In genomic region chr11:325796-326591, GRCh38 we compare ENCODE assay signal across 1 cellular context.
TF ChIP-seq lines count a peak whose summit lies in the region.

No MANE protein-coding gene starts in this region.

TF ChIP-seq in HepG2, 621 proteins besides CTCF, POLR2A, EP300 and RAD21:
- TF ChIP-seq, protein P1, sequence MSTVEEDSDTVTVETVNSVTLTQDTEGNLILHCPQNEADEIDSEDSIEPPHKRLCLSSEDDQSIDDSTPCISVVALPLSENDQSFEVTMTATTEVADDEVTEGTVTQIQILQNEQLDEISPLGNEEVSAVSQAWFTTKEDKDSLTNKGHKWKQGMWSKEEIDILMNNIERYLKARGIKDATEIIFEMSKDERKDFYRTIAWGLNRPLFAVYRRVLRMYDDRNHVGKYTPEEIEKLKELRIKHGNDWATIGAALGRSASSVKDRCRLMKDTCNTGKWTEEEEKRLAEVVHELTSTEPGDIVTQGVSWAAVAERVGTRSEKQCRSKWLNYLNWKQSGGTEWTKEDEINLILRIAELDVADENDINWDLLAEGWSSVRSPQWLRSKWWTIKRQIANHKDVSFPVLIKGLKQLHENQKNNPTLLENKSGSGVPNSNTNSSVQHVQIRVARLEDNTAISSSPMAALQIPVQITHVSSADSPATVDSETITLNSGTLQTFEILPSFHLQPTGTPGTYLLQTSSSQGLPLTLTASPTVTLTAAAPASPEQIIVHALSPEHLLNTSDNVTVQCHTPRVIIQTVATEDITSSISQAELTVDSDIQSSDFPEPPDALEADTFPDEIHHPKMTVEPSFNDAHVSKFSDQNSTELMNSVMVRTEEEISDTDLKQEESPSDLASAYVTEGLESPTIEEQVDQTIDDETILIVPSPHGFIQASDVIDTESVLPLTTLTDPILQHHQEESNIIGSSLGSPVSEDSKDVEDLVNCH (CRISPR knock-in tag; IDR thresholded peaks at IDR 0.05), result no peak
- TF ChIP-seq HOXA3 (CRISPR knock-in tag; IDR thresholded peaks at IDR 0.05) (no peak), KDM1A (CRISPR knock-in tag; IDR thresholded peaks at IDR 0.05) (no peak), ZNF441 (CRISPR knock-in tag; IDR thresholded peaks at IDR 0.05; ENCODE audit: borderline replicate concordance) (no peak), CHCHD3 (CRISPR knock-in tag; IDR thresholded peaks at IDR 0.05) (no peak), NFE2 (CRISPR knock-in tag; IDR thresholded peaks at IDR 0.05) (no peak), ZNF569 (CRISPR knock-in tag; IDR thresholded peaks at IDR 0.05; ENCODE audit: borderline replicate concordance) (no peak), HOMEZ (CRISPR knock-in tag; IDR thresholded peaks at IDR 0.05; ENCODE audit: low read depth) (no peak), PRMT3 (CRISPR knock-in tag; IDR thresholded peaks at IDR 0.05; ENCODE audit: borderline replicate concordance, low read depth) (no peak), NR2F6 (IDR thresholded peaks at IDR 0.05) (no peak), NR2F6 (CRISPR knock-in tag; IDR thresholded peaks at IDR 0.05) (no peak), ZNF577 (CRISPR knock-in tag; IDR thresholded peaks at IDR 0.05; ENCODE audit: borderline replicate concordance, low read depth) (no peak), KAT7 (CRISPR knock-in tag; IDR thresholded peaks at IDR 0.05; ENCODE audit: borderline replicate concordance) (no peak), ZNF138 (CRISPR knock-in tag; IDR thresholded peaks at IDR 0.05; ENCODE audit: low read depth) (no peak), JUND (CRISPR knock-in tag; IDR thresholded peaks at IDR 0.05) (no peak), ZMYM4 (CRISPR knock-in tag; IDR thresholded peaks at IDR 0.05) (no peak), NR2C2 (CRISPR knock-in tag; IDR thresholded peaks at IDR 0.05; ENCODE audit: borderline replicate concordance) (no peak)
- TF ChIP-seq, protein P2, sequence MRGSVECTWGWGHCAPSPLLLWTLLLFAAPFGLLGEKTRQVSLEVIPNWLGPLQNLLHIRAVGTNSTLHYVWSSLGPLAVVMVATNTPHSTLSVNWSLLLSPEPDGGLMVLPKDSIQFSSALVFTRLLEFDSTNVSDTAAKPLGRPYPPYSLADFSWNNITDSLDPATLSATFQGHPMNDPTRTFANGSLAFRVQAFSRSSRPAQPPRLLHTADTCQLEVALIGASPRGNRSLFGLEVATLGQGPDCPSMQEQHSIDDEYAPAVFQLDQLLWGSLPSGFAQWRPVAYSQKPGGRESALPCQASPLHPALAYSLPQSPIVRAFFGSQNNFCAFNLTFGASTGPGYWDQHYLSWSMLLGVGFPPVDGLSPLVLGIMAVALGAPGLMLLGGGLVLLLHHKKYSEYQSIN (CRISPR knock-in tag; IDR thresholded peaks at IDR 0.05; ENCODE audit: borderline replicate concordance), result no peak
- TF ChIP-seq, protein P3, sequence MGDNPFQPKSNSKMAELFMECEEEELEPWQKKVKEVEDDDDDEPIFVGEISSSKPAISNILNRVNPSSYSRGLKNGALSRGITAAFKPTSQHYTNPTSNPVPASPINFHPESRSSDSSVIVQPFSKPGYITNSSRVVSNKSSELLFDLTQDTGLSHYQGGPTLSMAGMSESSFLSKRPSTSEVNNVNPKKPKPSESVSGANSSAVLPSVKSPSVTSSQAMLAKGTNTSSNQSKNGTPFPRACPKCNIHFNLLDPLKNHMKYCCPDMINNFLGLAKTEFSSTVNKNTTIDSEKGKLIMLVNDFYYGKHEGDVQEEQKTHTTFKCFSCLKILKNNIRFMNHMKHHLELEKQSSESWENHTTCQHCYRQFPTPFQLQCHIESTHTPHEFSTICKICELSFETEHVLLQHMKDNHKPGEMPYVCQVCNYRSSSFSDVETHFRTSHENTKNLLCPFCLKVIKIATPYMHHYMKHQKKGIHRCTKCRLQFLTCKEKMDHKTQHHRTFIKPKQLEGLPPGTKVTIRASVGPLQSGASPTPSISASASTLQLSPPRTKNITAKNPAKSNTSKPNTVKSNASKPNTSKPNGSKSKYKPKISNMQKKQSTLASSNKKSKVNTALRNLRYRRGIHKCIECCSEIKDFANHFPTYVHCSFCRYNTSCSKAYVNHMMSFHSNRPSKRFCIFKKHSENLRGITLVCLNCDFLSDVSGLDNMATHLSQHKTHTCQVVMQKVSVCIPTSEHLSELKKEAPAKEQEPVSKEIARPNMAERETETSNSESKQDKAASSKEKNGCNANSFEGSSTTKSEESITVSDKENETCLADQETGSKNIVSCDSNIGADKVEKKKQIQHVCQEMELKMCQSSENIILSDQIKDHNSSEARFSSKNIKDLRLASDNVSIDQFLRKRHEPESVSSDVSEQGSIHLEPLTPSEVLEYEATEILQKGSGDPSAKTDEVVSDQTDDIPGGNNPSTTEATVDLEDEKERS (CRISPR knock-in tag; IDR thresholded peaks at IDR 0.05), result no peak
- TF ChIP-seq, protein P4, sequence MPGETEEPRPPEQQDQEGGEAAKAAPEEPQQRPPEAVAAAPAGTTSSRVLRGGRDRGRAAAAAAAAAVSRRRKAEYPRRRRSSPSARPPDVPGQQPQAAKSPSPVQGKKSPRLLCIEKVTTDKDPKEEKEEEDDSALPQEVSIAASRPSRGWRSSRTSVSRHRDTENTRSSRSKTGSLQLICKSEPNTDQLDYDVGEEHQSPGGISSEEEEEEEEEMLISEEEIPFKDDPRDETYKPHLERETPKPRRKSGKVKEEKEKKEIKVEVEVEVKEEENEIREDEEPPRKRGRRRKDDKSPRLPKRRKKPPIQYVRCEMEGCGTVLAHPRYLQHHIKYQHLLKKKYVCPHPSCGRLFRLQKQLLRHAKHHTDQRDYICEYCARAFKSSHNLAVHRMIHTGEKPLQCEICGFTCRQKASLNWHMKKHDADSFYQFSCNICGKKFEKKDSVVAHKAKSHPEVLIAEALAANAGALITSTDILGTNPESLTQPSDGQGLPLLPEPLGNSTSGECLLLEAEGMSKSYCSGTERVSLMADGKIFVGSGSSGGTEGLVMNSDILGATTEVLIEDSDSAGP (CRISPR knock-in tag; IDR thresholded peaks at IDR 0.05; ENCODE audit: borderline replicate concordance), result no peak
- TF ChIP-seq, protein P5, sequence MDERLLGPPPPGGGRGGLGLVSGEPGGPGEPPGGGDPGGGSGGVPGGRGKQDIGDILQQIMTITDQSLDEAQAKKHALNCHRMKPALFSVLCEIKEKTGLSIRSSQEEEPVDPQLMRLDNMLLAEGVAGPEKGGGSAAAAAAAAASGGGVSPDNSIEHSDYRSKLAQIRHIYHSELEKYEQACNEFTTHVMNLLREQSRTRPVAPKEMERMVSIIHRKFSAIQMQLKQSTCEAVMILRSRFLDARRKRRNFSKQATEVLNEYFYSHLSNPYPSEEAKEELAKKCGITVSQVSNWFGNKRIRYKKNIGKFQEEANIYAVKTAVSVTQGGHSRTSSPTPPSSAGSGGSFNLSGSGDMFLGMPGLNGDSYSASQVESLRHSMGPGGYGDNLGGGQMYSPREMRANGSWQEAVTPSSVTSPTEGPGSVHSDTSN (CRISPR knock-in tag; IDR thresholded peaks at IDR 0.05), result no peak
TF ChIP-seq in HepG2: peak in this region for 0.
